8 cellular contexts compared by ENCODE assay signal in the genomic region with DNA sequence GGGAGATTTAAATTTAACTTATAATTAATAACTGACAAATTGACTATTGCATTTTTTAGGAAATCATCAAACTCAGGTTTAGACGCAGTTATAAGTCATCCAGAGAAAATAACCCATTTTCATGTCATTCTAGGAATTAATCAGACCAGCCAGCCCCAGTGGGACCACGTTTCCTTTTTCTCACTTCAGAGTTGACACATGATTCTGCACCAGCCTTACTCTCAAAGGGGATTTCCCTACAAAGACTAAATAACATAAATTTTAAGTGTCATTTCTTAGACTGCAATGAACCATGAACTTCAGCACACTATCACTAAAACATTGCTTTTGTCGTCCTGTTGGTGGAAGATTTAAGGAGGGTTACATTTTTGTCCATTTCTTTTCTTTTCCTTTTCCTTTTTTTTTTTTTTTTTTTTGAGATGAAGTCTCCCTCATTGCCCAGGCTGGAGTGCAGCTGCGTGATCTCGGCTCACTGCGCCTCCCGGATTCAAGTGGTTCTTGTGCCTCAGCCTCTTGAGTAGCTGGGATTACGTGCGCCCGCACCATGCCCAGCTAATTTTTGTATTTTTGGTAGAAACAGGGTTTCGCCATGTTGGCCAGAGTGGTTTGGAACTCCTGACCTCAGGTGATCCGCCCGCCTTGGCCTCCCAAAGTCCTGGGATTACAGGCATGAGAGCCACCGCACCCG. TPM values are rescaled to one million over a fixed set of nuclear protein-coding genes. Genes with fewer than 3 reads are reported as not detected.
DNase-seq lines count a peak whose midpoint lies in the region; ATAC-seq and TF ChIP-seq lines count a peak whose summit lies in the region.

No MANE protein-coding gene starts in this region.

- H3K23ac ChIP-seq in neuronal stem cell (ENCODE audit: low read depth, low read length, poor library complexity): no peak overlapping the region

- no peak overlapping the region for H2BK120ac ChIP-seq in neuronal stem cell (ENCODE audit: low read depth, low read length)

- peak; percentile 15 for DNase-seq in stimulated activated CD4-positive, alpha-beta T cell treated with anti-CD3 and anti-CD28 coated beads, Interleukin-12 subunit alpha, Interleukin-12 subunit beta, amount 100 ng/mL, for 4 hours
- no peak for DNase-seq in stimulated activated CD4-positive, alpha-beta T cell treated with anti-CD3 and anti-CD28 coated beads, Interleukin-4, amount 100 ng/mL, for 4 hours
- DNase-seq in AG08396 (ENCODE audit: low spot score) (no peak), NCI-H2107 (lab: John Stamatoyannopoulos, UW) (no peak), prostate gland (ENCODE audit: low spot score) (no peak), neuronal stem cell (ENCODE audit: low spot score) (no peak)

- H3K4me3 Mint-ChIP-seq in activated T-helper 17 cell treated with anti-CD3 and anti-CD28 coated beads, Interleukin-2, amount 50 U/mL, for 72 hours: no peak overlapping the region

- no peaks in the 10 kb centered on the region for H3K4me1 ChIP-seq in prostate gland (replicated peaks)
- peaks cover 0 to 2% of the 10 kb centered on the region in 2 donors for H3K4me1 ChIP-seq in neuronal stem cell (ENCODE audit: control insufficient read depth in 2 of 2, insufficient read depth in 1 of 2, low read depth in 1 of 2, low read length in 2 of 2)

- H3K4me2 ChIP-seq in neuronal stem cell (ENCODE audit: insufficient read depth, low read length, poor library complexity, severe bottlenecking): no peak overlapping the region

- intact Hi-C loops in prostate gland (cut with DNase I): no loop called here

- no peaks in the 10 kb centered on the region for H3K36me3 ChIP-seq in prostate gland
- H3K36me3 ChIP-seq in neuronal stem cell (replicated peaks in 1 of 2; ENCODE audit: control insufficient read depth in 2 of 2, insufficient read depth in 2 of 2, low read length in 2 of 2): no peaks in the 10 kb centered on the region

- H2AK5ac ChIP-seq in neuronal stem cell (ENCODE audit: low read depth, low read length): no peak overlapping the region

- H3K9me3 Mint-ChIP-seq in activated T-helper 17 cell treated with anti-CD3 and anti-CD28 coated beads, Interleukin-2, amount 50 U/mL, for 72 hours: peaks cover 4% of the 10 kb centered on the region

- H3K27me3 ChIP-seq in prostate gland (replicated peaks; ENCODE audit: insufficient read depth): no peaks in the 10 kb centered on the region
- peaks cover 0 to 1% (median 0%) of the 10 kb centered on the region in 3 experiments for H3K27me3 ChIP-seq in neuronal stem cell (ENCODE audit: control insufficient read depth in 3 of 3, insufficient read depth in 3 of 3, low read depth in 1 of 3, low read length in 3 of 3)

- H4K8ac ChIP-seq in neuronal stem cell (ENCODE audit: low read depth, low read length): no peak overlapping the region

- H3K36me3 Mint-ChIP-seq in activated T-helper 17 cell treated with anti-CD3 and anti-CD28 coated beads, Interleukin-2, amount 50 U/mL, for 72 hours (ENCODE audit: low read depth): no peaks in the 10 kb centered on the region

- no peak overlapping the region for H3K9ac ChIP-seq in neuronal stem cell (ENCODE audit: low read depth, low read length, poor library complexity)

- no peak overlapping the region for H3K4ac ChIP-seq in neuronal stem cell (ENCODE audit: low read length)

- TF ChIP-seq POLR2A in prostate gland (IDR thresholded peaks at IDR 0.05): no peak

- H3K14ac ChIP-seq in neuronal stem cell (ENCODE audit: low read length): no peak overlapping the region

- 91% methylated on average over 15 of the region's 15 CpGs for WGBS in prostate gland
- no CpG with 5 or more reads among the region's 15 CpGs for WGBS in neuronal stem cell (ENCODE audit: extremely low coverage in 2 of 2, insufficient read length in 2 of 2, insufficient replicate concordance in 1 of 2), 2 donors

- H3K27ac ChIP-seq in prostate gland (no peak overlapping the region), neuronal stem cell (replicated peaks; ENCODE audit: low read length) (no peak overlapping the region)

- H2BK12ac ChIP-seq in neuronal stem cell (ENCODE audit: low read length): no peak overlapping the region

- H4K91ac ChIP-seq in neuronal stem cell (ENCODE audit: low read depth, low read length, poor library complexity): no peak overlapping the region

- peak; percentile 69 for ATAC-seq in HG02885 (IDR thresholded peaks at IDR 0.05; ENCODE audit: poor library complexity, unreplicated experiment)
- peak; percentile 90 for ATAC-seq in activated T-helper 17 cell treated with anti-CD3 and anti-CD28 coated beads, Interleukin-2, amount 50 U/mL, for 72 hours (replicated peaks)

- no peak overlapping the region for H2BK5ac ChIP-seq in neuronal stem cell (ENCODE audit: low read length)

- H3K18ac ChIP-seq in neuronal stem cell (ENCODE audit: low read length): no peak overlapping the region

- H2AFZ ChIP-seq in neuronal stem cell (ENCODE audit: low read length): no peak overlapping the region

- no peak for TF ChIP-seq CTCF in prostate gland (IDR thresholded peaks at IDR 0.05)

- H2BK15ac ChIP-seq in neuronal stem cell (ENCODE audit: low read length): no peak overlapping the region

- H3K27me3 Mint-ChIP-seq in activated T-helper 17 cell treated with anti-CD3 and anti-CD28 coated beads, Interleukin-2, amount 50 U/mL, for 72 hours: peaks cover 37% of the 10 kb centered on the region

- H3K9me3 ChIP-seq in prostate gland (no peaks in the 10 kb centered on the region), neuronal stem cell (replicated peaks in 1 of 2; ENCODE audit: control insufficient read depth in 2 of 2, insufficient read depth in 1 of 2, low read depth in 1 of 2, low read length in 2 of 2) (no peaks in the 10 kb centered on the region)

- no peaks in the 10 kb centered on the region for H3K79me1 ChIP-seq in neuronal stem cell (ENCODE audit: low read depth, low read length)

- H3K4me1 Mint-ChIP-seq in activated T-helper 17 cell treated with anti-CD3 and anti-CD28 coated beads, Interleukin-2, amount 50 U/mL, for 72 hours: peaks cover 20% of the 10 kb centered on the region

- H3K4me3 ChIP-seq in prostate gland (no peak overlapping the region), neuronal stem cell (ENCODE audit: low read length in 2 of 2) (no peak overlapping the region)

- H3K27ac Mint-ChIP-seq in activated T-helper 17 cell treated with anti-CD3 and anti-CD28 coated beads, Interleukin-2, amount 50 U/mL, for 72 hours: no peak overlapping the region

RNA-seq across cellular contexts. Expression of a gene that starts 3.6 kb away (rescaled TPM):
- 10 to 100 TPM; 15.6 to 20.2 TPM for total RNA-seq in activated T-helper 17 cell treated with anti-CD3 and anti-CD28 coated beads, Interleukin-2, amount 50 U/mL, for 72 hours
- total RNA-seq in prostate gland: 1 to 10 TPM; 1.0 to 6.1 TPM
- polyA plus RNA-seq in neuronal stem cell (2013, experiment 1 of 2): 0.21 TPM
- 0.25 TPM for polyA plus RNA-seq in neuronal stem cell (2013, experiment 2 of 2)
